Comparison of ENCODE assay signal across 25 cellular contexts in genomic region chr10:129570185-129570584, GRCh38.
"Had no signal": no experiment of that assay in that cellular context is flagged by ENCODE, and none has a peak within 500 bp of the region (broad histone marks: within the 10 kb centered on the region; RNA-seq: fewer than 3 reads in every experiment).

No MANE protein-coding gene starts in this region.

- H3K4me3 Mint-ChIP-seq: activated CD4-positive, alpha-beta T cell treated with anti-CD3 and anti-CD28 coated beads for 36 hours; activated CD4-positive, alpha-beta T cell treated with anti-CD3 and anti-CD28 coated beads, Interleukin-2, amount 10 ng/mL, durations not matched to agents 24 days and 14 days; activated CD8-positive, alpha-beta T cell treated with anti-CD3 and anti-CD28 coated beads for 36 hours; activated naive CD8-positive, alpha-beta T cell; activated T-cell treated with anti-CD3 and anti-CD28 coated beads, Interleukin-2, amount 50 U/mL, for 4 hours; activated T-helper 17 cell treated with anti-CD3 and anti-CD28 coated beads, Interleukin-2, amount 50 U/mL, for 72 hours; central memory CD8-positive, alpha-beta T cell; effector memory CD8-positive, alpha-beta T cell had no signal

- H3K27ac Mint-ChIP-seq: activated CD4-positive, alpha-beta T cell treated with anti-CD3 and anti-CD28 coated beads for 36 hours; activated CD4-positive, alpha-beta T cell treated with anti-CD3 and anti-CD28 coated beads, Interleukin-2, amount 10 ng/mL, durations not matched to agents 24 days and 14 days; activated CD8-positive, alpha-beta T cell treated with anti-CD3 and anti-CD28 coated beads for 36 hours; activated naive CD8-positive, alpha-beta T cell; activated T-helper 17 cell treated with anti-CD3 and anti-CD28 coated beads, Interleukin-2, amount 50 U/mL, for 72 hours; effector memory CD8-positive, alpha-beta T cell had no signal

- H3K4me1 Mint-ChIP-seq: activated CD4-positive, alpha-beta T cell treated with anti-CD3 and anti-CD28 coated beads for 36 hours; activated CD4-positive, alpha-beta T cell treated with anti-CD3 and anti-CD28 coated beads, Interleukin-2, amount 10 ng/mL, durations not matched to agents 24 days and 14 days; activated T-helper 17 cell treated with anti-CD3 and anti-CD28 coated beads, Interleukin-2, amount 50 U/mL, for 72 hours; central memory CD8-positive, alpha-beta T cell had no signal

- H3K4me1 ChIP-seq: esophagus squamous epithelium had no signal

- ATAC-seq: activated CD4-positive, alpha-beta T cell treated with anti-CD3 and anti-CD28 coated beads for 36 hours; activated CD8-positive, alpha-beta T cell treated with anti-CD3 and anti-CD28 coated beads for 36 hours; activated T-cell treated with anti-CD3 and anti-CD28 coated beads, Interleukin-2, amount 50 U/mL, for 4 hours; activated T-helper 17 cell treated with anti-CD3 and anti-CD28 coated beads, Interleukin-2, amount 50 U/mL, for 72 hours; effector memory CD8-positive, alpha-beta T cell had no signal

- H3K27me3 Mint-ChIP-seq: activated CD4-positive, alpha-beta T cell treated with anti-CD3 and anti-CD28 coated beads for 36 hours; activated CD4-positive, alpha-beta T cell treated with anti-CD3 and anti-CD28 coated beads, Interleukin-2, amount 10 ng/mL, durations not matched to agents 24 days and 14 days; activated CD8-positive, alpha-beta T cell treated with anti-CD3 and anti-CD28 coated beads for 36 hours; activated naive CD8-positive, alpha-beta T cell; activated T-helper 17 cell treated with anti-CD3 and anti-CD28 coated beads, Interleukin-2, amount 50 U/mL, for 72 hours; central memory CD8-positive, alpha-beta T cell; effector memory CD8-positive, alpha-beta T cell had no signal

- H3K4me3 ChIP-seq: esophagus squamous epithelium had no signal

- H3K27me3 ChIP-seq: brain microvascular endothelial cell, esophagus squamous epithelium had no signal

- H3K9me3 Mint-ChIP-seq: activated CD4-positive, alpha-beta T cell treated with anti-CD3 and anti-CD28 coated beads, Interleukin-2, amount 10 ng/mL, durations not matched to agents 24 days and 14 days; activated T-cell treated with anti-CD3 and anti-CD28 coated beads, Interleukin-2, amount 50 U/mL, for 4 hours; central memory CD8-positive, alpha-beta T cell; effector memory CD8-positive, alpha-beta T cell had no signal

- DNase-seq: activated CD4-positive, alpha-beta T cell treated with anti-CD3 and anti-CD28 coated beads for 36 hours; activated CD4-positive, alpha-beta T cell treated with anti-CD3 and anti-CD28 coated beads, Interleukin-2, amount 10 ng/mL, durations not matched to agents 24 days and 14 days; activated CD4-positive, alpha-beta T cell treated with anti-CD3 and anti-CD28 coated beads, Interleukin-2, amount 50 U/mL, for 4 hours; activated CD4-positive, CD25-positive, alpha-beta regulatory T cell; activated CD4-positive, CD25-positive, alpha-beta regulatory T cell treated with anti-CD3 and anti-CD28 coated beads, Interleukin-2, amount 50 U/mL, for 72 hours; activated CD8-positive, alpha-beta memory T cell treated with anti-CD3 and anti-CD28 coated beads for 24 hours; activated CD8-positive, alpha-beta T cell treated with anti-CD3 and anti-CD28 coated beads for 36 hours; activated effector memory CD4-positive, alpha-beta T cell treated with Interleukin-2 at 50 U/mL for 16 hours; activated gamma-delta T cell treated with Interleukin-2 at 50 U/mL for 16 hours; activated naive CD4-positive, alpha-beta T cell treated with anti-CD3 and anti-CD28 coated beads, Interleukin-2, amount 50 U/mL, for 16 hours; activated naive CD4-positive, alpha-beta T cell treated with Interleukin-2 at 50 U/mL for 16 hours; activated T-cell treated with anti-CD3 and anti-CD28 coated beads, Interleukin-2, amount 50 U/mL, for 4 hours; amniotic stem cell; anterior cingulate cortex; brain microvascular endothelial cell; cortex of kidney; dermis blood vessel endothelial cell; effector CD4-positive, alpha-beta T cell; effector memory CD8-positive, alpha-beta T cell; esophagus squamous epithelium; foreskin melanocyte; T-helper 2 cell had no signal

- H3K36me3 ChIP-seq: brain microvascular endothelial cell had no signal

- H3K9me3 ChIP-seq: esophagus squamous epithelium had no signal

- H3K27ac ChIP-seq: brain microvascular endothelial cell, esophagus squamous epithelium had no signal
